29 cellular contexts compared by ENCODE assay signal in the genomic region with DNA sequence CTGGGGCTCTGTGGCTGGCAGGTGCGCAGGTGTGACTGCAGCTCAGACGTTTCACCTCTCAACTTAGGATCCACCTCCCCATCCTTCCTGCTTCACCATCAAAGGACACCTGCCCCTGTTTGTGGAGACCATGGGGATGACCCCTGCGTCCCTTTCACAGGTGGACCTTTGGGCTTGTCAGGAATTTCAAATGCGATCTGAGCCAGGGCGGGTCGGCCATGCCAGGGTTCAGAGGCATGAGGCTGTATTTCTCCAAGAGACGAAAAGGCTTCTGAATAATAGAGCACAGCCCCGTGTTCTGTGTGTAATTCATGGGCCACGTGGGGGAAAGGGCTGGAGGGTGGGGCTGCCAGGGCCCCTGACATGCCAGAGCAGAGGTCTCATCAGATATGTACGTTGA.
"Had no signal": no experiment of that assay in that cellular context is flagged by ENCODE, and none has a peak within 500 bp of the region (broad histone marks: within the 10 kb centered on the region; RNA-seq: fewer than 3 reads in every experiment).

No MANE protein-coding gene starts in this region.

- H3K4me1 Mint-ChIP-seq: activated CD4-positive, alpha-beta T cell treated with anti-CD3 and anti-CD28 coated beads, Interleukin-2, amount 10 ng/mL, durations not matched to agents 24 days and 14 days; activated naive CD8-positive, alpha-beta T cell treated with anti-CD3 and anti-CD28 coated beads, Interleukin-2, amount 50 U/mL, for 24 hours; activated T-helper 17 cell treated with anti-CD3 and anti-CD28 coated beads, Interleukin-2, amount 50 U/mL, for 72 hours; central memory CD8-positive, alpha-beta T cell had no signal

- H3K4me3 ChIP-seq: colonic mucosa, SJCRH30, SK-N-MC had no signal

- H3K36me3 Mint-ChIP-seq: activated naive CD8-positive, alpha-beta T cell had no signal

- H3K9ac ChIP-seq: KMS-11 had no signal

- H3K27me3 Mint-ChIP-seq: activated CD4-positive, alpha-beta T cell treated with anti-CD3 and anti-CD28 coated beads, Interleukin-2, amount 10 ng/mL, durations not matched to agents 24 days and 14 days; activated CD8-positive, alpha-beta T cell treated with anti-CD3 and anti-CD28 coated beads for 36 hours; activated naive CD8-positive, alpha-beta T cell; activated naive CD8-positive, alpha-beta T cell treated with anti-CD3 and anti-CD28 coated beads, Interleukin-2, amount 50 U/mL, for 24 hours had no signal

- H3K9me3 ChIP-seq: colonic mucosa, SJCRH30 had no signal

- H3K27me3 ChIP-seq: brain microvascular endothelial cell, colonic mucosa had no signal

- H3K27ac Mint-ChIP-seq: activated CD4-positive, alpha-beta T cell treated with anti-CD3 and anti-CD28 coated beads, Interleukin-2, amount 10 ng/mL, durations not matched to agents 24 days and 14 days; activated CD8-positive, alpha-beta T cell treated with anti-CD3 and anti-CD28 coated beads for 36 hours; activated naive CD4-positive, alpha-beta T cell treated with anti-CD3 and anti-CD28 coated beads for 36 hours; activated naive CD8-positive, alpha-beta T cell; activated naive CD8-positive, alpha-beta T cell treated with anti-CD3 and anti-CD28 coated beads, Interleukin-2, amount 50 U/mL, for 24 hours; activated T-cell treated with anti-CD3 and anti-CD28 coated beads, Interleukin-2, amount 50 U/mL, for 72 hours; activated T-helper 17 cell treated with anti-CD3 and anti-CD28 coated beads, Interleukin-2, amount 50 U/mL, for 72 hours; T-helper 1 cell treated with Interleukin-12 subunit alpha and Interleukin-12 subunit beta and Interleukin-4 antibody, amounts not matched to agents 30 μg/mL and 1 μg/mL, for 36 hours; T-helper 2 cell treated with Interferon-gamma antibody and Interleukin-4, amounts not matched to agents 5 μg/mL and 100 μg/mL, for 36 hours had no signal

- DNase-seq: activated CD4-positive, alpha-beta T cell treated with anti-CD3 and anti-CD28 coated beads, Interleukin-2, amount 10 ng/mL, durations not matched to agents 24 days and 14 days; activated CD4-positive, alpha-beta T cell treated with anti-CD3 and anti-CD28 coated beads, Interleukin-2, amount 50 U/mL, for 4 hours; activated CD8-positive, alpha-beta T cell treated with anti-CD3 and anti-CD28 coated beads for 36 hours; activated gamma-delta T cell treated with Interleukin-2 at 50 U/mL for 16 hours; activated naive CD4-positive, alpha-beta T cell treated with anti-CD3 and anti-CD28 coated beads for 36 hours; activated naive CD8-positive, alpha-beta T cell treated with anti-CD3 and anti-CD28 coated beads, Interleukin-2, amount 50 U/mL, for 24 hours; activated T-cell treated with anti-CD3 and anti-CD28 coated beads, Interleukin-2, amount 50 U/mL, for 1 hour; activated T-cell treated with anti-CD3 and anti-CD28 coated beads, Interleukin-2, amount 50 U/mL, for 72 hours; anterior cingulate cortex; brain microvascular endothelial cell; colonic mucosa; MM.1S; MV-4-11; NCI-H1092; NCI-H1436 treated with DMSO at 0.1 percent for 48 hours; NCI-H187 treated with DMSO at 0.1 percent for 48 hours; NCI-H2081; NCI-H226; NCI-H526 treated with DMSO at 0.1 percent for 48 hours; OCI-M1; SHP77; SJCRH30 had no signal

- H3K27ac ChIP-seq: brain microvascular endothelial cell, colonic mucosa, KMS-11, SJCRH30, SK-N-MC had no signal

- H3K9me3 Mint-ChIP-seq: activated CD4-positive, alpha-beta T cell treated with anti-CD3 and anti-CD28 coated beads, Interleukin-2, amount 10 ng/mL, durations not matched to agents 24 days and 14 days; activated naive CD4-positive, alpha-beta T cell treated with anti-CD3 and anti-CD28 coated beads for 36 hours; activated naive CD8-positive, alpha-beta T cell treated with anti-CD3 and anti-CD28 coated beads, Interleukin-2, amount 50 U/mL, for 24 hours; central memory CD8-positive, alpha-beta T cell; T-helper 1 cell treated with Interleukin-12 subunit alpha and Interleukin-12 subunit beta and Interleukin-4 antibody, amounts not matched to agents 30 μg/mL and 1 μg/mL, for 36 hours; T-helper 2 cell treated with Interferon-gamma antibody and Interleukin-4, amounts not matched to agents 5 μg/mL and 100 μg/mL, for 36 hours had no signal

- H3K4me1 ChIP-seq: colonic mucosa, SJCRH30 had no signal

- H3K4me3 Mint-ChIP-seq: activated CD4-positive, alpha-beta T cell treated with anti-CD3 and anti-CD28 coated beads, Interleukin-2, amount 10 ng/mL, durations not matched to agents 24 days and 14 days; activated CD8-positive, alpha-beta T cell treated with anti-CD3 and anti-CD28 coated beads for 36 hours; activated naive CD4-positive, alpha-beta T cell treated with anti-CD3 and anti-CD28 coated beads for 36 hours; activated naive CD8-positive, alpha-beta T cell; activated naive CD8-positive, alpha-beta T cell treated with anti-CD3 and anti-CD28 coated beads, Interleukin-2, amount 50 U/mL, for 24 hours; activated T-cell treated with anti-CD3 and anti-CD28 coated beads, Interleukin-2, amount 50 U/mL, for 72 hours; activated T-helper 17 cell treated with anti-CD3 and anti-CD28 coated beads, Interleukin-2, amount 50 U/mL, for 72 hours; central memory CD8-positive, alpha-beta T cell; T-helper 1 cell treated with Interleukin-12 subunit alpha and Interleukin-12 subunit beta and Interleukin-4 antibody, amounts not matched to agents 30 μg/mL and 1 μg/mL, for 36 hours; T-helper 2 cell treated with Interferon-gamma antibody and Interleukin-4, amounts not matched to agents 5 μg/mL and 100 μg/mL, for 36 hours had no signal

- H3K36me3 ChIP-seq: brain microvascular endothelial cell, colonic mucosa, SJCRH30 had no signal

- H3K4me2 ChIP-seq: KMS-11 had no signal
